Comparison of ENCODE assay signal across 14 cellular contexts in genomic region chr13:110592670-110593069, GRCh38. TPM values are rescaled to one million over a fixed set of nuclear protein-coding genes. Genes with fewer than 3 reads are reported as not detected.
DNase-seq lines count a peak whose midpoint lies in the region; ATAC-seq and TF ChIP-seq lines count a peak whose summit lies in the region.
"Had no signal": no experiment of that assay in that cellular context is flagged by ENCODE, and none has a peak within 500 bp of the region (broad histone marks: within the 10 kb centered on the region; RNA-seq: fewer than 3 reads in every experiment).

No MANE protein-coding gene starts in this region.

- POLR2A ChIA-PET in T-cell (lab: Charles Lee), result no interaction called here

- no peak overlapping the region for H3K9ac ChIP-seq in endodermal cell (ENCODE audit: extremely low read depth, low read length, poor library complexity, severe bottlenecking)
- H3K9ac ChIP-seq: BLaER1 treated with 17β-estradiol and CSF1 and Interleukin-3, amounts not matched to agents 10 nM and 100 nM had no signal

- peaks cover 12% of the 10 kb centered on the region for H3K4me1 ChIP-seq in endodermal cell (ENCODE audit: control insufficient read depth, insufficient read depth, low read length)

- H3K9me3 Mint-ChIP-seq in endodermal cell (no peaks in the 10 kb centered on the region), osteocyte (ENCODE audit: unreplicated experiment) (no peaks in the 10 kb centered on the region), T-cell (no peaks in the 10 kb centered on the region)

- no peaks in the 10 kb centered on the region for H3K27me3 Mint-ChIP-seq in endodermal cell (ENCODE audit: insufficient read depth)
- H3K27me3 Mint-ChIP-seq in osteocyte (ENCODE audit: unreplicated experiment), result no peaks in the 10 kb centered on the region
- peaks cover 0 to 5% of the 10 kb centered on the region in 2 donors for H3K27me3 Mint-ChIP-seq in T-cell

- peak; percentile 53 for DNase-seq in AG10803 (ENCODE audit: low read depth)
- DNase-seq in HS-5 (ENCODE audit: low read depth), result peak; percentile 48
- peak; percentile 25 for DNase-seq in endodermal cell
- DNase-seq in osteocyte (ENCODE audit: extremely low spot score, unreplicated experiment), result no peak
- DNase-seq in hepatic stellate cell (ENCODE audit: low spot score), result no peak
- DNase-seq in T-cell, result no peak
- DNase-seq: ACHN, NCI-H1092, NCI-H2107, NCI-H345, PC-3 had no signal

- H3K9me3 ChIP-seq in endodermal cell (ENCODE audit: control insufficient read depth, low read length), result no peaks in the 10 kb centered on the region
- H3K9me3 ChIP-seq: BLaER1 treated with 17β-estradiol and CSF1 and Interleukin-3, amounts not matched to agents 10 nM and 100 nM had no signal

- WGBS in endodermal cell (ENCODE audit: insufficient coverage in 1 of 2, insufficient read length in 1 of 2), 2 experiments, result 96 to 100% methylated on average over 2 of the region's 2 CpGs

- CTCF ChIA-PET in T-cell (lab: Charles Lee), result interaction anchor here in 1 of 2 donors (0.7 kb wide), 1 partner anchor 250 kb away, joined by 4 read pairs; no protein-coding TSS in a partner anchor

- H3K4me3 ChIP-seq in AG10803 (ENCODE audit: low read length) (no peak overlapping the region), endodermal cell (ENCODE audit: low read length) (no peak overlapping the region)
- H3K4me3 ChIP-seq: BLaER1 treated with 17β-estradiol and CSF1 and Interleukin-3, amounts not matched to agents 10 nM and 100 nM had no signal

- H3K36me3 Mint-ChIP-seq in endodermal cell (ENCODE audit: low read depth), result no peaks in the 10 kb centered on the region
- H3K36me3 Mint-ChIP-seq in osteocyte (ENCODE audit: unreplicated experiment), result no peaks in the 10 kb centered on the region
- no peaks in the 10 kb centered on the region for H3K36me3 Mint-ChIP-seq in T-cell

- H3K4me1 Mint-ChIP-seq in endodermal cell, result peaks cover 18% of the 10 kb centered on the region
- peaks cover 32% of the 10 kb centered on the region for H3K4me1 Mint-ChIP-seq in osteocyte (ENCODE audit: unreplicated experiment)
- H3K4me1 Mint-ChIP-seq in T-cell, result peaks cover 0 to 2% (median 0%) of the 10 kb centered on the region in 3 donors

- H3K36me3 ChIP-seq in endodermal cell (ENCODE audit: control insufficient read depth, insufficient read depth, low read length), result no peaks in the 10 kb centered on the region
- H3K36me3 ChIP-seq: BLaER1 treated with 17β-estradiol and CSF1 and Interleukin-3, amounts not matched to agents 10 nM and 100 nM had no signal

- H3K27ac Mint-ChIP-seq in endodermal cell (no peak overlapping the region), osteocyte (ENCODE audit: unreplicated experiment) (peak overlapping the region; percentile 85), T-cell (no peak overlapping the region)

- ATAC-seq in HG02840 (IDR thresholded peaks at IDR 0.05; ENCODE audit: low FRiP score, unreplicated experiment) (no peak), T-cell (replicated peaks in 1 of 4) (no peak), GM18520 (IDR thresholded peaks at IDR 0.05; ENCODE audit: unreplicated experiment) (no peak)

- H3K27ac ChIP-seq in endodermal cell (ENCODE audit: low read depth, low read length), result no peak overlapping the region
- H3K27ac ChIP-seq: BLaER1 treated with 17β-estradiol and CSF1 and Interleukin-3, amounts not matched to agents 10 nM and 100 nM had no signal

- H3K27me3 ChIP-seq in endodermal cell (ENCODE audit: control insufficient read depth, insufficient read depth, low read length, poor library complexity, severe bottlenecking), result no peaks in the 10 kb centered on the region
- H3K27me3 ChIP-seq: BLaER1 treated with 17β-estradiol and CSF1 and Interleukin-3, amounts not matched to agents 10 nM and 100 nM had no signal

- H3K4me3 Mint-ChIP-seq in endodermal cell (no peak overlapping the region), osteocyte (ENCODE audit: unreplicated experiment) (no peak overlapping the region), T-cell (no peak overlapping the region)

- no peak for TF ChIP-seq CTCF in AG10803 (conservative IDR thresholded peaks at IDR 0.05; ENCODE audit: low read length)
- no peak for TF ChIP-seq CTCF in endodermal cell (conservative IDR thresholded peaks at IDR 0.05)
- no peak for TF ChIP-seq CTCF in osteocyte (IDR thresholded peaks at IDR 0.05)

RNA-seq across cellular contexts. Expression of gene NAXD, which starts 22.7 kb away (rescaled TPM):
- total RNA-seq in endodermal cell (10 to 100 TPM; 31.3 to 33.4 TPM), osteocyte (34.3 and 35.6 TPM in 2 replicates), T-cell (10 to 100 TPM; 22.2 to 34.3 (median 29.2) TPM)
- 23.2 TPM for polyA plus RNA-seq in endodermal cell (2013, experiment 1 of 2)
- 22.0 TPM for polyA plus RNA-seq in endodermal cell (2013, experiment 2 of 2)

RNA-seq across cellular contexts. Expression of gene RAB20, which starts 31.1 kb away (rescaled TPM):
- total RNA-seq in endodermal cell, result 10 to 100 TPM; 12.6 to 14.2 TPM
- 5.4 TPM for polyA plus RNA-seq in endodermal cell (2013, experiment 1 of 2)
- 6.1 TPM for polyA plus RNA-seq in endodermal cell (2013, experiment 2 of 2)
- 10.0 and 11.7 TPM in 2 replicates for total RNA-seq in osteocyte
- total RNA-seq in T-cell, result 1 to 10 TPM in 4 of 5 donors, under 1 TPM in 1; 0.47 to 3.1 (median 2.1) TPM

Comparison
In these comparisons a context has a peak if more than half of its experiments do, and no peak if none do; other contexts are left out.
1. DNase-seq: peak in AG10803 (single experiment), HS-5 (single experiment) and endodermal cell (single experiment); none in osteocyte (single experiment), hepatic stellate cell (single experiment) and T-cell (0 of 34).